In the genomic region with DNA sequence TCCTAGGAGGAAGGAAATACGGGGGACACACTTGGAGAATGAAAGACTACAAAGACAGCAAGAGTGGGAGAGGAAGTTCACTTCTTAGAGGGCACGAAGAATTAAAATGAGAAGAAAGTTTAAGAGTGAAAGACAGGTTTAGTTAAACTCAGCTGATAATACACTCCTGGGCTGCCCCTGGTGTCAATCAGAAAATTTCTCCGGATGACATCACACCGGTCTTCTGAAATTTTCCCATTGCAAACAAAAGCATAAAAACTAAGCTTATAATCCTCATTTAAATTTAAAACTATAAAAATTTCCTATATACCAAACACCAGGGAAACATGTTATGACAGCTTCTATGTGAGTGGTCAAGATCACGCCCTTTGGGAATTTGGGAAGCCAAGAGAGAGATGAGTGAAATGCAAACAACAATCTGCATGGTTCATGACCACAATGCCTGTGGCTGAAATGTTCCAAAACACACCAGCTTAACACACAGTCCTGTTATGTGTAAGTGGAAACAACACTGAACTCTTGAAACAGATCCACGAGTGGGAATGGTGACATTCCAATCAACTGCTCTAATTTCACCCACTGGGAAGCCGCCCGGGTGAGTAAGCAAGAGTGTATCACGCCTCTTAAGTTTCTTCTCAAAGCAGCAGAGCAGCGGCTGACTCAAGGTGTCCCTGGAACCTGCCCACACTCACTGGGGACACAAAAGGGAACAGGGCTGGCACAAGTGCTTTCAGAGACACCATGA, we compare ENCODE assay signal across 9 cellular contexts. TPM values are rescaled to one million over a fixed set of nuclear protein-coding genes. Genes with fewer than 3 reads are reported as not detected.
A peak's percentile ranks its signal among the peaks of the same experiment; 100 is the strongest.
DNase-seq lines count a peak whose midpoint lies in the region; ATAC-seq, FAIRE-seq and TF ChIP-seq lines count a peak whose summit lies in the region.
"Had no signal": no experiment of that assay in that cellular context is flagged by ENCODE, and none has a peak within 500 bp of the region (broad histone marks: within the 10 kb centered on the region; RNA-seq: fewer than 3 reads in every experiment).

No MANE protein-coding gene starts in this region.

- peak overlapping the region; percentile 51 for H3K27ac ChIP-seq in osteoblast (ENCODE audit: low read depth, low read length)
- peak overlapping the region in 2 of 4 donors; percentile 68 to 73 for H3K27ac ChIP-seq in pancreas

- TF ChIP-seq CTCF in osteoblast (IDR thresholded peaks at IDR 0.05; ENCODE audit: extremely low read depth, low read depth, low read length): no peak
- TF ChIP-seq CTCF in pancreas (IDR thresholded peaks at IDR 0.05): no peak

- H2AFZ ChIP-seq in osteoblast (ENCODE audit: low read length): no peak overlapping the region

- H3K36me3 ChIP-seq in osteoblast (ENCODE audit: insufficient read depth, low read length): no peaks in the 10 kb centered on the region
- no peaks in the 10 kb centered on the region for H3K36me3 ChIP-seq in pancreas

- H3K4me1 ChIP-seq in osteoblast (ENCODE audit: insufficient read depth, low read length): peaks cover 52% of the 10 kb centered on the region
- H3K4me1 ChIP-seq in pancreas: peaks cover 44 to 89% (median 52%) of the 10 kb centered on the region in 3 donors

- H3K4me3 ChIP-seq in osteoblast (ENCODE audit: insufficient read depth, low read length): peak overlapping the region; percentile 4
- no peak overlapping the region for H3K4me3 ChIP-seq in pancreas

- peaks cover 100% of the 10 kb centered on the region for H3K79me2 ChIP-seq in osteoblast (ENCODE audit: insufficient read depth, low read length)

- DNase-seq in CD1c-positive myeloid dendritic cell (ENCODE audit: extremely low spot score) (peak; percentile 70), RPMI7951 (ENCODE audit: low read depth) (peak; percentile 47), dermis blood vessel endothelial cell (peak; percentile 40), osteoblast (ENCODE audit: insufficient read length, low spot score, missing footprints) (no peak), NCI-H2081 (lab: John Stamatoyannopoulos, UW) (no peak), pancreas (no peak), NCI-H345 treated with DMSO at 0.1 percent for 48 hours (lab: John Stamatoyannopoulos, UW; ENCODE audit: unreplicated experiment) (no peak)

- WGBS in pancreas, 2 donors: 51 to 56% methylated on average over 10 of the region's 10 CpGs

- FAIRE-seq in pancreas (lab: Jason Lieb, UNC): no peak
- FAIRE-seq: endometrium had no signal

- ATAC-seq in pancreas (no peak), GM18909 (IDR thresholded peaks at IDR 0.05; ENCODE audit: poor library complexity, unreplicated experiment) (no peak)

- peak overlapping the region; percentile 53 for H3K4me2 ChIP-seq in osteoblast (ENCODE audit: insufficient read depth, low read length)

- intact Hi-C loops in pancreas (cut with DNase I): no loop called here

- H3K27me3 ChIP-seq in osteoblast (ENCODE audit: insufficient read depth, low read length) (no peaks in the 10 kb centered on the region), pancreas (no peaks in the 10 kb centered on the region)

- H4K20me1 ChIP-seq in osteoblast (ENCODE audit: insufficient read depth, low read length): peaks cover 100% of the 10 kb centered on the region

- H3K9me3 ChIP-seq in osteoblast (ENCODE audit: low read depth, low read length): no peaks in the 10 kb centered on the region
- H3K9me3 ChIP-seq in pancreas: no peaks in the 10 kb centered on the region

RNA-seq across cellular contexts. Expression of a gene that starts 49.0 kb away (rescaled TPM):
- 8.3 and 9.1 TPM in 2 replicates for total RNA-seq in RPMI7951 (2014; rRNA removed; shearing (Covaris generic))
- total RNA-seq in dermis blood vessel endothelial cell (10.9 and 21.3 TPM in 2 replicates), osteoblast (25.0 and 25.7 TPM in 2 replicates), pancreas (10 to 100 TPM; 36.2 to 53.3 (median 39.9) TPM)
- polyA plus RNA-seq in pancreas: 10 to 100 TPM; 16.9 to 41.2 TPM

RNA-seq across cellular contexts. Expression of a gene that starts 51.1 kb away (rescaled TPM):
- not detected in 2 replicates for total RNA-seq in RPMI7951 (2014; rRNA removed; shearing (Covaris generic))
- total RNA-seq in dermis blood vessel endothelial cell (under 0.01 and 0.09 TPM in 2 replicates), osteoblast (0.29 TPM in 1 of 2 replicates, not detected in the other), pancreas (under 1 TPM in 4 of 6 donors, not detected in 2; 0.09 to 0.59 (median 0.17) TPM)
- under 1 TPM in 1 of 2 donors, not detected in 1; 0.16 TPM for polyA plus RNA-seq in pancreas

Comparison
In these comparisons a context has a peak if more than half of its experiments do, and no peak if none do; other contexts are left out.
1. DNase-seq: peak in CD1c-positive myeloid dendritic cell (single experiment), RPMI7951 (single experiment) and dermis blood vessel endothelial cell (single experiment); none in osteoblast (single experiment), NCI-H2081 (0 of 2), pancreas (0 of 6) and NCI-H345 treated with DMSO at 0.1 percent for 48 hours (single experiment).